ENCODE assay signal across 8 cellular contexts in genomic region chr1:76868154-76868882, GRCh38. TPM values are rescaled to one million over a fixed set of nuclear protein-coding genes. Genes with fewer than 3 reads are reported as not detected.
DNase-seq lines count a peak whose midpoint lies in the region; ATAC-seq and TF ChIP-seq lines count a peak whose summit lies in the region.

No MANE protein-coding gene starts in this region.

- H3K36me3 ChIP-seq in hepatocyte (replicated peaks; ENCODE audit: insufficient read depth, low read depth), result no peaks in the 10 kb centered on the region
- H3K36me3 ChIP-seq in gastrocnemius medialis, result no peaks in the 10 kb centered on the region

- intact Hi-C loops in gastrocnemius medialis (cut with DNase I; ENCODE audit: low total_unique reads), result no loop called here

- peak; percentile 45 for TF ChIP-seq CTCF in hepatocyte (IDR thresholded peaks at IDR 0.05; ENCODE audit: poor library complexity)
- no peak for TF ChIP-seq CTCF in gastrocnemius medialis (IDR thresholded peaks at IDR 0.05 in 4 of 5, conservative IDR thresholded peaks at IDR 0.05 in 1 of 5)

- 1% methylated on average over 63 of the region's 65 CpGs for WGBS in hepatocyte (ENCODE audit: low lambda C conversion rate, missing lambda C conversion rate)

- peak; percentile 55 for DNase-seq in AG08396 (ENCODE audit: low spot score)
- peak; percentile 34 for DNase-seq in NCI-H1694 (lab: John Stamatoyannopoulos, UW)
- DNase-seq in anterior cingulate cortex (lab: John Stamatoyannopoulos, UW), result peak in 45 of 58 donors; percentile 9 to 71 (median 43)
- peak; percentile 56 for DNase-seq in hepatocyte (ENCODE audit: low spot score)
- no peak for DNase-seq in gastrocnemius medialis
- no peak for DNase-seq in GF-D8 (lab: John Stamatoyannopoulos, UW)
- no peak for DNase-seq in OCI-M2 (lab: John Stamatoyannopoulos, UW; ENCODE audit: unreplicated experiment)

- in situ Hi-C loops in gastrocnemius medialis (cut with MboI; ENCODE audit: low sequenced_read_pairs in 4 of 4), result no loop called here

- no peak for TF ChIP-seq POLR2A in gastrocnemius medialis (IDR thresholded peaks at IDR 0.05)

- peak overlapping the region; percentile 89 for H2AFZ ChIP-seq in hepatocyte

- H3K27me3 ChIP-seq in hepatocyte (peaks cover 68% of the 10 kb centered on the region), gastrocnemius medialis (peaks cover 38 to 44% (median 39%) of the 10 kb centered on the region in 3 donors)

- peak overlapping the region; percentile 99 for H3K4me2 ChIP-seq in hepatocyte

- peaks cover 13% of the 10 kb centered on the region for H3K4me1 ChIP-seq in hepatocyte (ENCODE audit: insufficient read depth)
- H3K4me1 ChIP-seq in gastrocnemius medialis, result peaks cover 5 to 12% of the 10 kb centered on the region in 2 donors

- no peaks in the 10 kb centered on the region for H3K79me2 ChIP-seq in hepatocyte

- no peaks in the 10 kb centered on the region for H4K20me1 ChIP-seq in hepatocyte (ENCODE audit: insufficient read depth, poor library complexity, severe bottlenecking)

- H3K9me2 ChIP-seq in hepatocyte (replicated peaks; ENCODE audit: insufficient read depth), result no peaks in the 10 kb centered on the region

- H3K9me3 ChIP-seq in hepatocyte (ENCODE audit: low read depth) (no peaks in the 10 kb centered on the region), gastrocnemius medialis (no peaks in the 10 kb centered on the region)

- H3K27ac ChIP-seq in hepatocyte, result no peak overlapping the region
- no peak overlapping the region for H3K27ac ChIP-seq in gastrocnemius medialis

- ATAC-seq in GM19025 (IDR thresholded peaks at IDR 0.05; ENCODE audit: low read depth, unreplicated experiment), result peak; percentile 51
- no peak for ATAC-seq in gastrocnemius medialis

- H3K4me3 ChIP-seq in hepatocyte, result peak overlapping the region; percentile 65
- peak overlapping the region; percentile 31 to 53 (median 37) for H3K4me3 ChIP-seq in gastrocnemius medialis

RNA-seq across cellular contexts. Expression of gene ST6GALNAC5, which starts 1.0 kb away (rescaled TPM):
- 3.6 TPM in 2 replicates for total RNA-seq in hepatocyte
- 1.6 and 3.7 TPM in 2 replicates for polyA plus RNA-seq in hepatocyte
- under 1 TPM in 1 of 4 donors, not detected in 3; 0.16 TPM for total RNA-seq in gastrocnemius medialis

Comparison
In these comparisons a context has a peak if more than half of its experiments do, and no peak if none do; other contexts are left out.
1. DNase-seq: peak in AG08396 (single experiment), NCI-H1694 (single experiment), anterior cingulate cortex (45 of 58) and hepatocyte (single experiment); none in gastrocnemius medialis (0 of 2), GF-D8 (single experiment) and OCI-M2 (single experiment).